10 cellular contexts compared by ENCODE assay signal in the genomic region with DNA sequence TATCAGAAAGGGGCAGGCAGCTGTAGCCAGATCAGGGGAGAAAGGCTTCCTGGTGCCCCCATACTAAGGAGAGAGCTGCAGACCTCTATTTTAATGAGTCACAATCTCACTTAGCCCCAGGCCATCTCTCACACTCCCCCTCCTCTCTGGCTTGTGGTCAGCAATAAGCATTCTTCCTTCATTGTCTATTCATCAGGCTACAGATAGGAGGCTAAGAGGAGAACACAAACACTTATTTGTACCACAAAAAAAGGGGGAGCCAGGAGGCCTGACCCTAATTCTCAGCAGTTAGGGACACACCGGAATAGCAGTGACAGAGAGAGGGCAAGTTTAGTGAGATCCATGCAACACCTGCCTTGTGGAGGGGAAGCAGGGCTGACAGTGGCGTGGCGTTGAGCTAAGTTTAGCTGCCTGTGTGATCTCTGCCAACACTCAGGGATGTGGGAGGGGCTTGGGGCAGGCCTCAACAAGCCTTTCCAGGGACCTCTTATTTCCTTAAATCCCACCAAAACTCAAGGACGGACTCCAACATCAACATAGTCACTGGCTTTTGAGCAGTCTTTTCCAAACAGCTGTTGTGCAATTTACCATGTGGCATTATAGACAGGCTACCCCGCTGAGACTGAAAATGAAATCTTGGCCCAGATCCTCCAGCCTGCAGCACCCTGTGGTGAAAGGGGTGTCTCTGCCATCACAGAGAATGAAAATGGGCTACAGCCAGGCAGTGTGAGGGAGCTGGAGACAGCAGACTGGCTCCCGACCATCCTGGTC.
DNase-seq lines count a peak whose midpoint lies in the region; ATAC-seq, FAIRE-seq and TF ChIP-seq lines count a peak whose summit lies in the region.
"Had no signal": no experiment of that assay in that cellular context is flagged by ENCODE, and none has a peak within 500 bp of the region (broad histone marks: within the 10 kb centered on the region; RNA-seq: fewer than 3 reads in every experiment).

No MANE protein-coding gene starts in this region.

- H3K9me1 ChIP-seq in keratinocyte (ENCODE audit: control insufficient read depth, extremely low read depth, insufficient read depth, low read length): no peaks in the 10 kb centered on the region

- H3K4me1 Mint-ChIP-seq in astrocyte (ENCODE audit: low read depth, unreplicated experiment): peaks cover 19% of the 10 kb centered on the region
- H3K4me1 Mint-ChIP-seq: activated T-helper 17 cell treated with anti-CD3 and anti-CD28 coated beads, Interleukin-2, amount 50 U/mL, for 72 hours had no signal

- no peak for FAIRE-seq in astrocyte (lab: Jason Lieb, UNC)
- peak; percentile 29 for FAIRE-seq in keratinocyte (lab: Jason Lieb, UNC)

- DNase-seq in AG10803 (ENCODE audit: low read depth): peak; percentile 84
- DNase-seq in NCI-H1694 treated with DMSO at 0.1 percent for 48 hours (lab: John Stamatoyannopoulos, UW): peak; percentile 92
- peak; percentile 81 for DNase-seq in astrocyte (ENCODE audit: low read depth)
- DNase-seq in keratinocyte (ENCODE audit: low read depth, low spot score): no peak
- no peak for DNase-seq in activated naive CD4-positive, alpha-beta T cell treated with Interleukin-2 at 50 U/mL for 16 hours
- DNase-seq in activated CD4-positive, alpha-beta T cell treated with anti-CD3 and anti-CD28 coated beads for 4 hours: no peak
- DNase-seq: naive B cell had no signal

- no peaks in the 10 kb centered on the region for H3K27me3 Mint-ChIP-seq in astrocyte (ENCODE audit: low read depth, unreplicated experiment)

- peak overlapping the region; percentile 59 for H3K27ac Mint-ChIP-seq in astrocyte (ENCODE audit: unreplicated experiment)
- H3K27ac Mint-ChIP-seq: activated T-helper 17 cell treated with anti-CD3 and anti-CD28 coated beads, Interleukin-2, amount 50 U/mL, for 72 hours had no signal

- H3K36me3 Mint-ChIP-seq in astrocyte (ENCODE audit: low read depth, unreplicated experiment): peaks cover 3% of the 10 kb centered on the region

- H3K79me2 ChIP-seq in astrocyte (ENCODE audit: insufficient read depth, low read length) (no peaks in the 10 kb centered on the region), keratinocyte (ENCODE audit: control insufficient read depth, insufficient read depth, low read length) (no peaks in the 10 kb centered on the region)

- no peak for ATAC-seq in HG03442 (IDR thresholded peaks at IDR 0.05; ENCODE audit: unreplicated experiment)
- ATAC-seq in GM21619 (IDR thresholded peaks at IDR 0.05; ENCODE audit: unreplicated experiment): no peak
- ATAC-seq: activated T-helper 17 cell treated with anti-CD3 and anti-CD28 coated beads, Interleukin-2, amount 50 U/mL, for 72 hours had no signal

- dilution Hi-C loops in keratinocyte (cut with MboI; ENCODE audit: extremely low pct_ligation_motif_present, low sequenced_read_pairs): no loop called here

- no peaks in the 10 kb centered on the region for H3K36me3 ChIP-seq in astrocyte (ENCODE audit: insufficient read depth, low read length)
- no peaks in the 10 kb centered on the region for H3K36me3 ChIP-seq in keratinocyte (ENCODE audit: control insufficient read depth in 2 of 2, extremely low read depth in 1 of 2, insufficient read depth in 2 of 2, low read length in 2 of 2)

- H3K4me1 ChIP-seq in astrocyte (ENCODE audit: insufficient read depth, low read length) (peaks cover 17% of the 10 kb centered on the region), keratinocyte (ENCODE audit: control insufficient read depth, extremely low read depth, insufficient read depth, low read length) (peaks cover 14% of the 10 kb centered on the region)

- H3K4me3 Mint-ChIP-seq in astrocyte (ENCODE audit: unreplicated experiment): no peak overlapping the region
- H3K4me3 Mint-ChIP-seq: activated T-helper 17 cell treated with anti-CD3 and anti-CD28 coated beads, Interleukin-2, amount 50 U/mL, for 72 hours had no signal

- H3K4me3 ChIP-seq in AG10803 (ENCODE audit: low read length) (no peak overlapping the region; the same call in 1 of the 2 replicates), astrocyte (ENCODE audit: insufficient read depth, low read depth, low read length) (no peak overlapping the region), keratinocyte (ENCODE audit: control insufficient read depth in 2 of 3, extremely low read depth in 1 of 3, insufficient read depth in 2 of 3, low read depth in 1 of 3, low read length in 3 of 3) (no peak overlapping the region)

- H2AFZ ChIP-seq in astrocyte (ENCODE audit: low read depth, low read length): peak overlapping the region; percentile 23
- H2AFZ ChIP-seq in keratinocyte (ENCODE audit: control insufficient read depth, low read length): no peak overlapping the region

- no peaks in the 10 kb centered on the region for H3K9me3 ChIP-seq in astrocyte (ENCODE audit: insufficient read depth, low read depth, low read length)
- H3K9me3 ChIP-seq in keratinocyte (ENCODE audit: control insufficient read depth, low read depth, low read length): no peaks in the 10 kb centered on the region

- H3K27me3 ChIP-seq in astrocyte (ENCODE audit: insufficient read depth, low read length) (no peaks in the 10 kb centered on the region), keratinocyte (ENCODE audit: control insufficient read depth, extremely low read depth, insufficient read depth, low read length) (no peaks in the 10 kb centered on the region)

- peaks cover 7% of the 10 kb centered on the region for H3K9me3 Mint-ChIP-seq in astrocyte (ENCODE audit: unreplicated experiment)
- H3K9me3 Mint-ChIP-seq: activated T-helper 17 cell treated with anti-CD3 and anti-CD28 coated beads, Interleukin-2, amount 50 U/mL, for 72 hours had no signal

- TF ChIP-seq CTCF in AG10803 (conservative IDR thresholded peaks at IDR 0.05; ENCODE audit: low read length): peak; percentile 24
- TF ChIP-seq CTCF in astrocyte (IDR thresholded peaks at IDR 0.05; ENCODE audit: insufficient read depth, low read depth, low read length): no peak
- peak in 1 of 3 experiments; percentile 18 for TF ChIP-seq CTCF in keratinocyte (optimal IDR thresholded peaks at IDR 0.05 in 1 of 3, IDR thresholded peaks at IDR 0.05 in 1 of 3, conservative IDR thresholded peaks at IDR 0.05 in 1 of 3; ENCODE audit: extremely low read depth in 1 of 3, insufficient read depth in 2 of 3, low read length in 3 of 3)

- H3K27ac ChIP-seq in astrocyte (ENCODE audit: low read depth, low read length) (no peak overlapping the region), keratinocyte (ENCODE audit: control insufficient read depth, insufficient read depth, low read length) (no peak overlapping the region)

- H3K4me2 ChIP-seq in astrocyte (ENCODE audit: low read length): peak overlapping the region; percentile 35
- H3K4me2 ChIP-seq in keratinocyte (ENCODE audit: control insufficient read depth, extremely low read depth, insufficient read depth, low read depth, low read length): peak overlapping the region; percentile 20

- H4K20me1 ChIP-seq in astrocyte (ENCODE audit: insufficient read depth, low read length): no peaks in the 10 kb centered on the region
- no peaks in the 10 kb centered on the region for H4K20me1 ChIP-seq in keratinocyte (ENCODE audit: control insufficient read depth, extremely low read depth, insufficient read depth, low read length)

- H3K9ac ChIP-seq in astrocyte (ENCODE audit: low read length) (no peak overlapping the region), keratinocyte (ENCODE audit: control insufficient read depth, extremely low read depth, insufficient read depth, low read length) (no peak overlapping the region)

Comparison
In these comparisons a context has a peak if more than half of its experiments do, and no peak if none do; other contexts are left out.
1. DNase-seq: peak in AG10803 (single experiment), NCI-H1694 treated with DMSO at 0.1 percent for 48 hours (single experiment) and astrocyte (single experiment); none in keratinocyte (single experiment), activated naive CD4-positive, alpha-beta T cell treated with Interleukin-2 at 50 U/mL for 16 hours (single experiment) and activated CD4-positive, alpha-beta T cell treated with anti-CD3 and anti-CD28 coated beads for 4 hours (0 of 2).